8 cellular contexts compared by ENCODE assay signal in the genomic region with DNA sequence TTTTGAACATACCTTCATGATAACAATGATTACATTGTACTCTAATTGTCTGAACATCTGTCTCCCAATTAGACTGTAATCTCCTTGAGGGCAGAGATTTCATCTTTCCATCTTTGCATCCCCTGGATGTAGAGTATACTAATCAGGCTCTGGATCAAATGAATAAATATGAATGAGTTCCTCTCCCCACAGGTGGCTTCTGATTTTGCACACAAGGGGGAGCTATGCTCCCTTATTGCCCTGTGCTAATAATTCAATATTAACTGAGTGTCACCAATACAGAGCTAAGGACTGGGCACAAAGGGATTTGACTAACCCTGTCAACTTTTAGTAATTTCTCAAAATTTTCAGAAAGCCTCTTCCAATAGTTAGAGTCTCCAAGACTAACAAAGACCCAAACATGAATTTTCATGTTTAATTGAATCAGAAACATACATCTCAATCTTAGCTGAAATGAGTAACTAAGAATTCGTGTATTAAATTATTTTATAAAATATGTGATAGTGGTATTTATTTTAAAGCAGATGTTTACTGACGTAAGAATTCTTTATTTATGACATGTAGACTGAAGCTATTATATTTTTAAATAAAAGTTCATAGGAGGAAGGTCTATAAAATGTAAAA. TPM values are rescaled to one million over a fixed set of nuclear protein-coding genes. Genes with fewer than 3 reads are reported as not detected.
DNase-seq lines count a peak whose midpoint lies in the region; ATAC-seq and TF ChIP-seq lines count a peak whose summit lies in the region.

No MANE protein-coding gene starts in this region.

- H3K27me3 Mint-ChIP-seq in CD14-positive monocyte (ENCODE audit: low read depth in 3 of 3): peaks cover 63 to 74% (median 64%) of the 10 kb centered on the region in 3 donors

- no peak overlapping the region for H3K4me3 Mint-ChIP-seq in CD14-positive monocyte

- peak overlapping the region in 1 of 7 donors; percentile 0 for H3K27ac Mint-ChIP-seq in CD14-positive monocyte

- peaks cover 0 to 12% (median 2%) of the 10 kb centered on the region in 7 donors for H3K9me3 Mint-ChIP-seq in CD14-positive monocyte

- CTCF ChIA-PET in RWPE1 (lab: Yijun Ruan, JAX): interaction anchor here (0.6 to 1.7 kb wide), 9 partner anchors 9 to 256 kb away, joined by 3 to 7 read pairs (median 3); no protein-coding TSS in a partner anchor

- peaks cover 15% of the 10 kb centered on the region for H3K4me1 Mint-ChIP-seq in CD14-positive monocyte

- ATAC-seq in gastrocnemius medialis: no peak

- peak; percentile 78 for TF ChIP-seq CTCF in CD14-positive monocyte (IDR thresholded peaks at IDR 0.05)
- TF ChIP-seq CTCF in GM12873 (IDR thresholded peaks at IDR 0.05; ENCODE audit: insufficient read depth, low read depth, low read length, missing control alignments): peak; percentile 67
- peak; percentile 89 for TF ChIP-seq CTCF in RWPE1 (conservative IDR thresholded peaks at IDR 0.05; ENCODE audit: low read depth)
- peak in 42 of 56 donors; percentile 12 to 60 (median 36) for TF ChIP-seq CTCF in dorsolateral prefrontal cortex (IDR thresholded peaks at IDR 0.05 in 54 of 56, conservative IDR thresholded peaks at IDR 0.05 in 2 of 56; ENCODE audit: low read depth in 1 of 56, partially characterized antibody in 56 of 56)
- TF ChIP-seq CTCF in gastrocnemius medialis (IDR thresholded peaks at IDR 0.05 in 4 of 5, conservative IDR thresholded peaks at IDR 0.05 in 1 of 5): peak; percentile 14 to 60 (median 23)

- in situ Hi-C loops in gastrocnemius medialis (cut with MboI; ENCODE audit: low sequenced_read_pairs in 4 of 4): no loop called here

- H3K36me3 ChIP-seq in gastrocnemius medialis (no peaks in the 10 kb centered on the region), MG63 (no peaks in the 10 kb centered on the region)

- H3K27me3 ChIP-seq in dorsolateral prefrontal cortex (peaks cover 0 to 63% (median 33%) of the 10 kb centered on the region in 45 donors), gastrocnemius medialis (peaks cover 25 to 40% (median 34%) of the 10 kb centered on the region in 3 donors), MG63 (peaks cover 2% of the 10 kb centered on the region; the same call in 1 of the 2 replicates)

- H3K4me3 ChIP-seq in dorsolateral prefrontal cortex: no peak overlapping the region
- H3K4me3 ChIP-seq in gastrocnemius medialis: no peak overlapping the region
- H3K4me3 ChIP-seq in MG63: no peak overlapping the region

- intact Hi-C loops in CD14-positive monocyte (cut with micrococcal nuclease) (no loop called here), dorsolateral prefrontal cortex (cut with DNase I) (no loop called here), gastrocnemius medialis (cut with DNase I; ENCODE audit: low total_unique reads) (no loop called here)

- no peak for TF ChIP-seq POLR2A in gastrocnemius medialis (IDR thresholded peaks at IDR 0.05)

- H3K27ac ChIP-seq in RWPE1 (no peak overlapping the region), dorsolateral prefrontal cortex (no peak overlapping the region), gastrocnemius medialis (no peak overlapping the region)

- DNase-seq in CD14-positive monocyte (ENCODE audit: low spot score): no peak
- DNase-seq in RWPE1 (ENCODE audit: low spot score): no peak
- DNase-seq in dorsolateral prefrontal cortex: no peak
- no peak for DNase-seq in gastrocnemius medialis
- DNase-seq in MG63: no peak
- DNase-seq in NCI-H446 treated with DMSO at 0.1 percent for 48 hours (lab: John Stamatoyannopoulos, UW): no peak
- DNase-seq in DMS153 (lab: John Stamatoyannopoulos, UW): no peak

- no peaks in the 10 kb centered on the region for H3K36me3 Mint-ChIP-seq in CD14-positive monocyte

- H3K9me3 ChIP-seq in gastrocnemius medialis (no peaks in the 10 kb centered on the region), MG63 (no peaks in the 10 kb centered on the region)

- H3K4me1 ChIP-seq in gastrocnemius medialis: no peaks in the 10 kb centered on the region

- POLR2A ChIA-PET in RWPE1 (lab: Yijun Ruan, JAX; ENCODE audit: low non-redundant PET): no interaction called here

RNA-seq across cellular contexts. Expression of gene DUOXA1, which starts 3.0 kb away (rescaled TPM):
- polyA plus RNA-seq in CD14-positive monocyte: not detected
- total RNA-seq in dorsolateral prefrontal cortex: 1 to 10 TPM in 100 of 120 experiments, under 1 TPM in 15, not detected in 5; 0.23 to 7.3 (median 2.0) TPM
- not detected for total RNA-seq in gastrocnemius medialis
- not detected in 2 replicates for total RNA-seq in MG63 (2014; rRNA removed; shearing (Covaris generic); ENCODE audit: low replicate concordance)

RNA-seq across cellular contexts. Expression of gene DUOX1, which starts 3.1 kb away (rescaled TPM):
- under 1 TPM in 1 of 2 donors, not detected in 1; 0.22 TPM for polyA plus RNA-seq in CD14-positive monocyte
- 10 to 100 TPM in 2 of 120 experiments, 1 to 10 TPM in 82, under 1 TPM in 35, not detected in 1; 0.25 to 12.0 (median 1.8) TPM for total RNA-seq in dorsolateral prefrontal cortex
- total RNA-seq in gastrocnemius medialis: under 1 TPM in 3 of 4 donors, not detected in 1; 0.07 to 0.56 (median 0.13) TPM
- total RNA-seq in MG63 (2014; rRNA removed; shearing (Covaris generic); ENCODE audit: low replicate concordance): not detected in 2 replicates

RNA-seq across cellular contexts. Expression of gene DUOXA2, which starts 12.5 kb away (rescaled TPM):
- polyA plus RNA-seq in CD14-positive monocyte: not detected
- total RNA-seq in dorsolateral prefrontal cortex (not detected), gastrocnemius medialis (not detected)
- total RNA-seq in MG63 (2014; rRNA removed; shearing (Covaris generic); ENCODE audit: low replicate concordance): not detected in 2 replicates

RNA-seq across cellular contexts. Expression of gene DUOX2, which starts 12.7 kb away (rescaled TPM):
- polyA plus RNA-seq in CD14-positive monocyte: not detected
- total RNA-seq in dorsolateral prefrontal cortex (1 to 10 TPM in 13 of 120 experiments, under 1 TPM in 90, not detected in 17; 0.07 to 3.1 (median 0.26) TPM), gastrocnemius medialis (not detected)
- not detected in 2 replicates for total RNA-seq in MG63 (2014; rRNA removed; shearing (Covaris generic); ENCODE audit: low replicate concordance)

Comparison
In these comparisons a context has a peak if more than half of its experiments do, and no peak if none do; other contexts are left out.
1. CTCF ChIP-seq: peak in every context shown above with its lines; median percentile 89 in RWPE1; 78 in CD14-positive monocyte; 67 in GM12873; 36 in dorsolateral prefrontal cortex; 23 in gastrocnemius medialis.